In the genomic region with DNA sequence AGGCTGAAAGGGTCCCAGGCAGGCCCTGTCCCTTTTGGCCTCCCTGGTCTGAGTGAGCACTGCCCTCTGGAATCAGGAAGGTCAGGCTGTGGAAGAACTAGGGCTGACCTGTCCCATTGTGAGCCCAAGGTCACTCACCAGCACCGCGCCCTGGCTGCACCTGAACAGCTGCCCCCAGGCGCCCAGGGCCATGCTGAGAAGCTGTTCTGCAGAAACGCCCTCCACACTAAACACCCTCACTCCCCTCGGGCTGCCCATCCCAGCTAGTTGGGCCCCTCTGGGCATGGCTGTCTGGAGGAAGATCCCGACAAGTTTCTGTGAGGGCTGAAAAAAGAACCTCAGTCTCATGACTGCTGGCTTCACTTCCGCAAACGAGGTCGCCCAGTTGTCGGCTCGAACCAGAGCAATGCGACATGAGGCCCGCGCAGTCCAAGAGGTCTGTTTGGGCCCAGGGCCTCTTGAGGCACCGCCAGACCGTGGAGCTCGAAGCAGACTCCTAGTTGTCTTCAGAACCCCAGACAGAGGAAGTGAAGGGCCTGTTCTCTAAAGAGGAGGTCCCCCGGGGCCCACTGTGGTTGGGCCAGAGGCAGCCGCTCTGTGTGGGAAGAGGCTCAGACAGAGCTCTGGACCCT, we compare ENCODE assay signal across 1 cellular context.
TF ChIP-seq lines count a peak whose summit lies in the region.

No MANE protein-coding gene starts in this region.

TF ChIP-seq in GM12878, 131 proteins besides CTCF, POLR2A, EP300 and RAD21 (continued from another document and continues in another):
- TF ChIP-seq, protein P1, sequence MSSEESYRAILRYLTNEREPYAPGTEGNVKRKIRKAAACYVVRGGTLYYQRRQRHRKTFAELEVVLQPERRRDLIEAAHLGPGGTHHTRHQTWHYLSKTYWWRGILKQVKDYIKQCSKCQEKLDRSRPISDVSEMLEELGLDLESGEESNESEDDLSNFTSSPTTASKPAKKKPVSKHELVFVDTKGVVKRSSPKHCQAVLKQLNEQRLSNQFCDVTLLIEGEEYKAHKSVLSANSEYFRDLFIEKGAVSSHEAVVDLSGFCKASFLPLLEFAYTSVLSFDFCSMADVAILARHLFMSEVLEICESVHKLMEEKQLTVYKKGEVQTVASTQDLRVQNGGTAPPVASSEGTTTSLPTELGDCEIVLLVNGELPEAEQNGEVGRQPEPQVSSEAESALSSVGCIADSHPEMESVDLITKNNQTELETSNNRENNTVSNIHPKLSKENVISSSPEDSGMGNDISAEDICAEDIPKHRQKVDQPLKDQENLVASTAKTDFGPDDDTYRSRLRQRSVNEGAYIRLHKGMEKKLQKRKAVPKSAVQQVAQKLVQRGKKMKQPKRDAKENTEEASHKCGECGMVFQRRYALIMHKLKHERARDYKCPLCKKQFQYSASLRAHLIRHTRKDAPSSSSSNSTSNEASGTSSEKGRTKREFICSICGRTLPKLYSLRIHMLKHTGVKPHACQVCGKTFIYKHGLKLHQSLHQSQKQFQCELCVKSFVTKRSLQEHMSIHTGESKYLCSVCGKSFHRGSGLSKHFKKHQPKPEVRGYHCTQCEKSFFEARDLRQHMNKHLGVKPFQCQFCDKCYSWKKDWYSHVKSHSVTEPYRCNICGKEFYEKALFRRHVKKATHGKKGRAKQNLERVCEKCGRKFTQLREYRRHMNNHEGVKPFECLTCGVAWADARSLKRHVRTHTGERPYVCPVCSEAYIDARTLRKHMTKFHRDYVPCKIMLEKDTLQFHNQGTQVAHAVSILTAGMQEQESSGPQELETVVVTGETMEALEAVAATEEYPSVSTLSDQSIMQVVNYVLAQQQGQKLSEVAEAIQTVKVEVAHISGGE (CRISPR knock-in tag; IDR thresholded peaks at IDR 0.05), result no peak
- TF ChIP-seq RUNX3 (IDR thresholded peaks at IDR 0.05; ENCODE audit: low read length), result peak; percentile 59; the same call in 1 of the 2 replicates
- no peak for TF ChIP-seq MXI1 (IDR thresholded peaks at IDR 0.05; ENCODE audit: low read depth, low read length)
- no peak for TF ChIP-seq POLR2AphosphoS2 (IDR thresholded peaks at IDR 0.05; ENCODE audit: low read depth, low read length)
- no peak for TF ChIP-seq ZNF207 (IDR thresholded peaks at IDR 0.05; ENCODE audit: borderline replicate concordance)
- no peak for TF ChIP-seq NRF1 (conservative IDR thresholded peaks at IDR 0.05; ENCODE audit: low read depth, low read length)
- TF ChIP-seq NFIC (IDR thresholded peaks at IDR 0.05; ENCODE audit: low read depth, low read length), result no peak
- no peak for TF ChIP-seq USF2 (IDR thresholded peaks at IDR 0.05; ENCODE audit: borderline replicate concordance, low read depth, low read length)
- no peak for TF ChIP-seq EZH2 (IDR thresholded peaks at IDR 0.05; ENCODE audit: borderline replicate concordance, control insufficient read depth, low read depth, low read length)
- TF ChIP-seq ESRRA (IDR thresholded peaks at IDR 0.05; ENCODE audit: low read length), result no peak
- no peak for TF ChIP-seq CEBPZ (IDR thresholded peaks at IDR 0.05; ENCODE audit: low read depth, low read length)
- no peak for TF ChIP-seq KLF5 (IDR thresholded peaks at IDR 0.05; ENCODE audit: partially characterized antibody)
- TF ChIP-seq RELA (IDR thresholded peaks at IDR 0.05; ENCODE audit: borderline replicate concordance, partially characterized antibody), result no peak
- TF ChIP-seq, protein P2, sequence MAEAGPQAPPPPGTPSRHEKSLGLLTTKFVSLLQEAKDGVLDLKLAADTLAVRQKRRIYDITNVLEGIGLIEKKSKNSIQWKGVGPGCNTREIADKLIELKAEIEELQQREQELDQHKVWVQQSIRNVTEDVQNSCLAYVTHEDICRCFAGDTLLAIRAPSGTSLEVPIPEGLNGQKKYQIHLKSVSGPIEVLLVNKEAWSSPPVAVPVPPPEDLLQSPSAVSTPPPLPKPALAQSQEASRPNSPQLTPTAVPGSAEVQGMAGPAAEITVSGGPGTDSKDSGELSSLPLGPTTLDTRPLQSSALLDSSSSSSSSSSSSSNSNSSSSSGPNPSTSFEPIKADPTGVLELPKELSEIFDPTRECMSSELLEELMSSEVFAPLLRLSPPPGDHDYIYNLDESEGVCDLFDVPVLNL (IDR thresholded peaks at IDR 0.05; ENCODE audit: low read depth, low read length), result no peak
- no peak for TF ChIP-seq BMI1 (IDR thresholded peaks at IDR 0.05; ENCODE audit: borderline replicate concordance)
- no peak for TF ChIP-seq KAT2A (conservative IDR thresholded peaks at IDR 0.05; ENCODE audit: control insufficient read depth, low read depth, low read length)
- peak; percentile 62; the same call in 1 of the 2 replicates for TF ChIP-seq DPF2 (IDR thresholded peaks at IDR 0.05)
- TF ChIP-seq WRNIP1 (IDR thresholded peaks at IDR 0.05; ENCODE audit: borderline replicate concordance, low read depth, low read length), result no peak
- no peak for TF ChIP-seq CEBPB (IDR thresholded peaks at IDR 0.05; ENCODE audit: borderline replicate concordance in 1 of 2, low read depth in 2 of 2, low read length in 2 of 2)
- no peak for TF ChIP-seq TAF1 (IDR thresholded peaks at IDR 0.05; ENCODE audit: borderline replicate concordance, low read depth, low read length)
- no peak for TF ChIP-seq TARDBP (IDR thresholded peaks at IDR 0.05; ENCODE audit: borderline replicate concordance)
- no peak for TF ChIP-seq ZSCAN29 (IDR thresholded peaks at IDR 0.05)
- no peak for TF ChIP-seq KDM1A (IDR thresholded peaks at IDR 0.05; ENCODE audit: borderline replicate concordance)
- TF ChIP-seq HDAC2 (IDR thresholded peaks at IDR 0.05), result no peak
- TF ChIP-seq CBFB (IDR thresholded peaks at IDR 0.05; ENCODE audit: low read depth), result no peak
- no peak for TF ChIP-seq BRCA1 (IDR thresholded peaks at IDR 0.05; ENCODE audit: low read depth, low read length)
- TF ChIP-seq SPI1 (IDR thresholded peaks at IDR 0.05; ENCODE audit: borderline replicate concordance, insufficient read depth, low read depth, low read length), result peak; percentile 90
- TF ChIP-seq SMAD1 (IDR thresholded peaks at IDR 0.05; ENCODE audit: low read depth, partially characterized antibody), result no peak
- TF ChIP-seq, protein P3, sequence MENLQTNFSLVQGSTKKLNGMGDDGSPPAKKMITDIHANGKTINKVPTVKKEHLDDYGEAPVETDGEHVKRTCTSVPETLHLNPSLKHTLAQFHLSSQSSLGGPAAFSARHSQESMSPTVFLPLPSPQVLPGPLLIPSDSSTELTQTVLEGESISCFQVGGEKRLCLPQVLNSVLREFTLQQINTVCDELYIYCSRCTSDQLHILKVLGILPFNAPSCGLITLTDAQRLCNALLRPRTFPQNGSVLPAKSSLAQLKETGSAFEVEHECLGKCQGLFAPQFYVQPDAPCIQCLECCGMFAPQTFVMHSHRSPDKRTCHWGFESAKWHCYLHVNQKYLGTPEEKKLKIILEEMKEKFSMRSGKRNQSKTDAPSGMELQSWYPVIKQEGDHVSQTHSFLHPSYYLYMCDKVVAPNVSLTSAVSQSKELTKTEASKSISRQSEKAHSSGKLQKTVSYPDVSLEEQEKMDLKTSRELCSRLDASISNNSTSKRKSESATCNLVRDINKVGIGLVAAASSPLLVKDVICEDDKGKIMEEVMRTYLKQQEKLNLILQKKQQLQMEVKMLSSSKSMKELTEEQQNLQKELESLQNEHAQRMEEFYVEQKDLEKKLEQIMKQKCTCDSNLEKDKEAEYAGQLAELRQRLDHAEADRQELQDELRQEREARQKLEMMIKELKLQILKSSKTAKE (IDR thresholded peaks at IDR 0.05; ENCODE audit: low read depth, poor library complexity, severe bottlenecking), result peak; percentile 71
- TF ChIP-seq, protein P4, sequence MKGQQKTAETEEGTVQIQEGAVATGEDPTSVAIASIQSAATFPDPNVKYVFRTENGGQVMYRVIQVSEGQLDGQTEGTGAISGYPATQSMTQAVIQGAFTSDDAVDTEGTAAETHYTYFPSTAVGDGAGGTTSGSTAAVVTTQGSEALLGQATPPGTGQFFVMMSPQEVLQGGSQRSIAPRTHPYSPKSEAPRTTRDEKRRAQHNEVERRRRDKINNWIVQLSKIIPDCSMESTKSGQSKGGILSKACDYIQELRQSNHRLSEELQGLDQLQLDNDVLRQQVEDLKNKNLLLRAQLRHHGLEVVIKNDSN (IDR thresholded peaks at IDR 0.05; ENCODE audit: borderline replicate concordance, extremely low read length, insufficient read depth, low read depth, low read length), result no peak
- TF ChIP-seq, protein P5, sequence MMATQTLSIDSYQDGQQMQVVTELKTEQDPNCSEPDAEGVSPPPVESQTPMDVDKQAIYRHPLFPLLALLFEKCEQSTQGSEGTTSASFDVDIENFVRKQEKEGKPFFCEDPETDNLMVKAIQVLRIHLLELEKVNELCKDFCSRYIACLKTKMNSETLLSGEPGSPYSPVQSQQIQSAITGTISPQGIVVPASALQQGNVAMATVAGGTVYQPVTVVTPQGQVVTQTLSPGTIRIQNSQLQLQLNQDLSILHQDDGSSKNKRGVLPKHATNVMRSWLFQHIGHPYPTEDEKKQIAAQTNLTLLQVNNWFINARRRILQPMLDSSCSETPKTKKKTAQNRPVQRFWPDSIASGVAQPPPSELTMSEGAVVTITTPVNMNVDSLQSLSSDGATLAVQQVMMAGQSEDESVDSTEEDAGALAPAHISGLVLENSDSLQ (IDR thresholded peaks at IDR 0.05), result peak; percentile 25; the same call in 1 of the 2 replicates
- TF ChIP-seq, protein P6, sequence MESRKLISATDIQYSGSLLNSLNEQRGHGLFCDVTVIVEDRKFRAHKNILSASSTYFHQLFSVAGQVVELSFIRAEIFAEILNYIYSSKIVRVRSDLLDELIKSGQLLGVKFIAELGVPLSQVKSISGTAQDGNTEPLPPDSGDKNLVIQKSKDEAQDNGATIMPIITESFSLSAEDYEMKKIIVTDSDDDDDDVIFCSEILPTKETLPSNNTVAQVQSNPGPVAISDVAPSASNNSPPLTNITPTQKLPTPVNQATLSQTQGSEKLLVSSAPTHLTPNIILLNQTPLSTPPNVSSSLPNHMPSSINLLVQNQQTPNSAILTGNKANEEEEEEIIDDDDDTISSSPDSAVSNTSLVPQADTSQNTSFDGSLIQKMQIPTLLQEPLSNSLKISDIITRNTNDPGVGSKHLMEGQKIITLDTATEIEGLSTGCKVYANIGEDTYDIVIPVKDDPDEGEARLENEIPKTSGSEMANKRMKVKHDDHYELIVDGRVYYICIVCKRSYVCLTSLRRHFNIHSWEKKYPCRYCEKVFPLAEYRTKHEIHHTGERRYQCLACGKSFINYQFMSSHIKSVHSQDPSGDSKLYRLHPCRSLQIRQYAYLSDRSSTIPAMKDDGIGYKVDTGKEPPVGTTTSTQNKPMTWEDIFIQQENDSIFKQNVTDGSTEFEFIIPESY (IDR thresholded peaks at IDR 0.05), result no peak
- TF ChIP-seq, protein P7, sequence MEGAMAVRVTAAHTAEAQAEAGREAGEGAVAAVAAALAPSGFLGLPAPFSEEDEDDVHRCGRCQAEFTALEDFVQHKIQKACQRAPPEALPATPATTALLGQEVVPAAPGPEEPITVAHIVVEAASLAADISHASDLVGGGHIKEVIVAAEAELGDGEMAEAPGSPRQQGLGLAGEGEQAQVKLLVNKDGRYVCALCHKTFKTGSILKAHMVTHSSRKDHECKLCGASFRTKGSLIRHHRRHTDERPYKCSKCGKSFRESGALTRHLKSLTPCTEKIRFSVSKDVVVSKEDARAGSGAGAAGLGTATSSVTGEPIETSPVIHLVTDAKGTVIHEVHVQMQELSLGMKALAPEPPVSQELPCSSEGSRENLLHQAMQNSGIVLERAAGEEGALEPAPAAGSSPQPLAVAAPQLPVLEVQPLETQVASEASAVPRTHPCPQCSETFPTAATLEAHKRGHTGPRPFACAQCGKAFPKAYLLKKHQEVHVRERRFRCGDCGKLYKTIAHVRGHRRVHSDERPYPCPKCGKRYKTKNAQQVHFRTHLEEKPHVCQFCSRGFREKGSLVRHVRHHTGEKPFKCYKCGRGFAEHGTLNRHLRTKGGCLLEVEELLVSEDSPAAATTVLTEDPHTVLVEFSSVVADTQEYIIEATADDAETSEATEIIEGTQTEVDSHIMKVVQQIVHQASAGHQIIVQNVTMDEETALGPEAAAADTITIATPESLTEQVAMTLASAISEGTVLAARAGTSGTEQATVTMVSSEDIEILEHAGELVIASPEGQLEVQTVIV (IDR thresholded peaks at IDR 0.05; ENCODE audit: borderline replicate concordance, partially characterized antibody), result no peak
- TF ChIP-seq, protein P8, sequence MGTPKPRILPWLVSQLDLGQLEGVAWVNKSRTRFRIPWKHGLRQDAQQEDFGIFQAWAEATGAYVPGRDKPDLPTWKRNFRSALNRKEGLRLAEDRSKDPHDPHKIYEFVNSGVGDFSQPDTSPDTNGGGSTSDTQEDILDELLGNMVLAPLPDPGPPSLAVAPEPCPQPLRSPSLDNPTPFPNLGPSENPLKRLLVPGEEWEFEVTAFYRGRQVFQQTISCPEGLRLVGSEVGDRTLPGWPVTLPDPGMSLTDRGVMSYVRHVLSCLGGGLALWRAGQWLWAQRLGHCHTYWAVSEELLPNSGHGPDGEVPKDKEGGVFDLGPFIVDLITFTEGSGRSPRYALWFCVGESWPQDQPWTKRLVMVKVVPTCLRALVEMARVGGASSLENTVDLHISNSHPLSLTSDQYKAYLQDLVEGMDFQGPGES (IDR thresholded peaks at IDR 0.05), result no peak
